In genomic region chr10:69876931-69877330, GRCh38 we compare ENCODE assay signal across 17 cellular contexts.
DNase-seq lines count a peak whose midpoint lies in the region; ATAC-seq and TF ChIP-seq lines count a peak whose summit lies in the region.
"Had no signal": no experiment of that assay in that cellular context is flagged by ENCODE, and none has a peak within 500 bp of the region (broad histone marks: within the 10 kb centered on the region; RNA-seq: fewer than 3 reads in every experiment).

No MANE protein-coding gene starts in this region.

- no peak overlapping the region for H4K8ac ChIP-seq in mesendoderm (ENCODE audit: low read depth, low read length)

- intact Hi-C loops in transverse colon (cut with DNase I; ENCODE audit: low total_unique reads): no loop called here

- peaks cover 29% of the 10 kb centered on the region for H3K4me1 ChIP-seq in GM23338 (ENCODE audit: insufficient read depth)
- H3K4me1 ChIP-seq in mesendoderm (ENCODE audit: control insufficient read depth, low read depth, low read length): peaks cover 27% of the 10 kb centered on the region
- H3K4me1 ChIP-seq in osteoblast (ENCODE audit: insufficient read depth, low read length): peaks cover 18% of the 10 kb centered on the region
- H3K4me1 ChIP-seq in transverse colon: no peaks in the 10 kb centered on the region

- H2BK5ac ChIP-seq in mesendoderm (ENCODE audit: low read length): peak overlapping the region; percentile 100

- H3K9ac ChIP-seq in mesendoderm (ENCODE audit: low read length): peak overlapping the region; percentile 62

- H3K4me3 ChIP-seq in GM23338 (no peak overlapping the region), mesendoderm (ENCODE audit: low read length) (no peak overlapping the region), osteoblast (ENCODE audit: insufficient read depth, low read length) (no peak overlapping the region), transverse colon (no peak overlapping the region)
- H3K4me3 ChIP-seq: MG63, Peyer's patch, SJCRH30 had no signal

- TF ChIP-seq CTCF in GM23338 (conservative IDR thresholded peaks at IDR 0.05; ENCODE audit: low read depth in 2 of 2) (no peak), osteoblast (IDR thresholded peaks at IDR 0.05; ENCODE audit: extremely low read depth, low read depth, low read length) (no peak), transverse colon (IDR thresholded peaks at IDR 0.05) (no peak)

- no peak overlapping the region for H2AFZ ChIP-seq in GM23338
- no peak overlapping the region for H2AFZ ChIP-seq in osteoblast (ENCODE audit: low read length)

- H3K27ac ChIP-seq in GM23338 (ENCODE audit: low read depth) (no peak overlapping the region), mesendoderm (ENCODE audit: low read depth, low read length) (peak overlapping the region; percentile 85), osteoblast (ENCODE audit: low read depth, low read length) (no peak overlapping the region), transverse colon (no peak overlapping the region)
- H3K27ac ChIP-seq: C4-2B, Peyer's patch, SJCRH30 had no signal

- peak overlapping the region; percentile 38 for H3K4me2 ChIP-seq in GM23338
- no peak overlapping the region for H3K4me2 ChIP-seq in mesendoderm (ENCODE audit: low read length)
- no peak overlapping the region for H3K4me2 ChIP-seq in osteoblast (ENCODE audit: insufficient read depth, low read length)

- no peak for TF ChIP-seq POLR2A in transverse colon (IDR thresholded peaks at IDR 0.05)

- H3K9me2 ChIP-seq in GM23338 (ENCODE audit: insufficient read depth): no peaks in the 10 kb centered on the region

- H3K36me3 Mint-ChIP-seq in GM23338 (ENCODE audit: low read depth): no peaks in the 10 kb centered on the region
- H3K36me3 Mint-ChIP-seq: CD8-positive, alpha-beta memory T cell had no signal

- H3K79me2 ChIP-seq in GM23338 (replicated peaks; ENCODE audit: insufficient read depth) (no peaks in the 10 kb centered on the region), mesendoderm (ENCODE audit: control insufficient read depth, insufficient read depth, low read length) (no peaks in the 10 kb centered on the region), osteoblast (ENCODE audit: insufficient read depth, low read length) (no peaks in the 10 kb centered on the region)

- H2BK15ac ChIP-seq in mesendoderm (replicated peaks; ENCODE audit: low read depth): no peak overlapping the region

- H3K36me3 ChIP-seq in GM23338 (ENCODE audit: insufficient read depth) (no peaks in the 10 kb centered on the region), mesendoderm (ENCODE audit: control insufficient read depth, insufficient read depth, low read length) (no peaks in the 10 kb centered on the region), osteoblast (ENCODE audit: insufficient read depth, low read length) (no peaks in the 10 kb centered on the region), transverse colon (no peaks in the 10 kb centered on the region)
- H3K36me3 ChIP-seq: MG63, Peyer's patch, SJCRH30 had no signal

- TF ChIP-seq EP300 in transverse colon (IDR thresholded peaks at IDR 0.05; ENCODE audit: low read depth): no peak

- no peak overlapping the region for H4K5ac ChIP-seq in mesendoderm (ENCODE audit: low read length)

- no peaks in the 10 kb centered on the region for H3K9me3 Mint-ChIP-seq in GM23338
- H3K9me3 Mint-ChIP-seq: CD8-positive, alpha-beta memory T cell had no signal

- H3K4me3 Mint-ChIP-seq in GM23338: no peak overlapping the region
- H3K4me3 Mint-ChIP-seq: CD8-positive, alpha-beta memory T cell had no signal

- in situ Hi-C loops in transverse colon (cut with MboI; ENCODE audit: low pct_ligation_motif_present in 1 of 4, low pct_unique_long_range_greater_than_20kb in 1 of 4, low sequenced_read_pairs in 3 of 4): no loop called here

- H3K27me3 ChIP-seq in GM23338 (ENCODE audit: insufficient read depth) (no peaks in the 10 kb centered on the region), mesendoderm (ENCODE audit: insufficient read depth, low read length, poor library complexity) (no peaks in the 10 kb centered on the region), osteoblast (ENCODE audit: insufficient read depth, low read length) (no peaks in the 10 kb centered on the region), transverse colon (no peaks in the 10 kb centered on the region)
- H3K27me3 ChIP-seq: MG63, Peyer's patch had no signal

- H3K9me3 ChIP-seq in osteoblast (ENCODE audit: low read depth, low read length) (no peaks in the 10 kb centered on the region), transverse colon (no peaks in the 10 kb centered on the region)
- H3K9me3 ChIP-seq: MG63, Peyer's patch, SJCRH30 had no signal

- H3K56ac ChIP-seq in mesendoderm (ENCODE audit: low read length): peak overlapping the region; percentile 88

- H4K20me1 ChIP-seq in GM23338 (replicated peaks; ENCODE audit: insufficient read depth) (no peaks in the 10 kb centered on the region), osteoblast (ENCODE audit: insufficient read depth, low read length) (no peaks in the 10 kb centered on the region)

- DNase-seq in GM23338 (ENCODE audit: low spot score): no peak
- peak; percentile 44 for DNase-seq in cerebellar cortex (ENCODE audit: low spot score)
- peak; percentile 89 for DNase-seq in mesendoderm
- DNase-seq in osteoblast (ENCODE audit: insufficient read length, low spot score, missing footprints): peak; percentile 9
- no peak for DNase-seq in NCI-H2107 treated with DMSO at 0.1 percent for 48 hours (lab: John Stamatoyannopoulos, UW; ENCODE audit: unreplicated experiment)
- no peak for DNase-seq in effector CD8-positive, alpha-beta T cell (lab: John Stamatoyannopoulos, UW)
- no peak for DNase-seq in transverse colon
- DNase-seq: Calu3; CD8-positive, alpha-beta memory T cell; DMS153; GDM1; MG63; NCI-H187; NCI-H2227 treated with DMSO at 0.1 percent for 48 hours; Peyer's patch had no signal

- H3K79me1 ChIP-seq in mesendoderm (ENCODE audit: low read length): peaks cover 3% of the 10 kb centered on the region

- peak overlapping the region; percentile 64; the same call in 1 of the 2 replicates for H3K27ac Mint-ChIP-seq in GM23338

- H2AK5ac ChIP-seq in mesendoderm (ENCODE audit: low read length): peak overlapping the region; percentile 92

- no peak for ATAC-seq in GM23338

- WGBS in mesendoderm (ENCODE audit: extremely low coverage, insufficient coverage, low lambda C conversion rate): no CpG with 5 or more reads among the region's 3 CpGs
- 89% methylated on average over 3 of the region's 3 CpGs; no CpG with 5 or more reads in 1 of the 2 donors for WGBS in transverse colon (ENCODE audit: low coverage in 1 of 2), 2 donors

- peak overlapping the region; percentile 32 for H2BK120ac ChIP-seq in mesendoderm (ENCODE audit: low read depth, low read length)

- peak overlapping the region; percentile 98 for H3K23ac ChIP-seq in mesendoderm (ENCODE audit: low read length)

- H3K27me3 Mint-ChIP-seq in GM23338 (ENCODE audit: insufficient read depth, low read depth, poor library complexity): peaks cover 15% of the 10 kb centered on the region

- no peaks in the 10 kb centered on the region for H3F3A ChIP-seq in GM23338 (replicated peaks; ENCODE audit: low read depth)

- peaks cover 72% of the 10 kb centered on the region for H3K4me1 Mint-ChIP-seq in GM23338
- H3K4me1 Mint-ChIP-seq: CD8-positive, alpha-beta memory T cell had no signal

- peak overlapping the region; percentile 63 for H3K18ac ChIP-seq in mesendoderm (ENCODE audit: low read length)

- peak overlapping the region; percentile 93 for H3K4ac ChIP-seq in mesendoderm (ENCODE audit: low read depth, low read length)

TF ChIP-seq in GM23338, 12 proteins besides CTCF, POLR2A, EP300 and RAD21:
- TF ChIP-seq ZNF331 (CRISPR knock-in tag; IDR thresholded peaks at IDR 0.05; ENCODE audit: low read depth): no peak
- TF ChIP-seq POLR2AphosphoS5 (IDR thresholded peaks at IDR 0.05; ENCODE audit: low read depth): no peak

Comparison
In these comparisons a context has a peak if more than half of its experiments do, and no peak if none do; other contexts are left out.
1. DNase-seq: peak in cerebellar cortex (single experiment), mesendoderm (single experiment) and osteoblast (single experiment); none in GM23338 (single experiment), NCI-H2107 treated with DMSO at 0.1 percent for 48 hours (single experiment), effector CD8-positive, alpha-beta T cell (single experiment) and transverse colon (single experiment).